ENCODE assay signal across 26 cellular contexts in genomic region chr15:31042731-31043130, GRCh38. TPM values are rescaled to one million over a fixed set of nuclear protein-coding genes. Genes with fewer than 3 reads are reported as not detected.
"Had no signal": no experiment of that assay in that cellular context is flagged by ENCODE, and none has a peak within 500 bp of the region (broad histone marks: within the 10 kb centered on the region; RNA-seq: fewer than 3 reads in every experiment).

No MANE protein-coding gene starts in this region.

- H3K9ac ChIP-seq: neural progenitor cell had no signal

- H3K27ac ChIP-seq: adrenal gland, esophagus muscularis mucosa, foreskin keratinocyte, left ventricle myocardium inferior, neural progenitor cell, upper lobe of right lung, VCaP had no signal

- H3K36me3 ChIP-seq: adrenal gland, esophagus muscularis mucosa, left ventricle myocardium inferior, neural progenitor cell, upper lobe of right lung had no signal

- H3K27me3 ChIP-seq: adrenal gland, foreskin keratinocyte, neural progenitor cell, upper lobe of right lung had no signal

- H2AFZ ChIP-seq: neural progenitor cell had no signal

- DNase-seq: activated CD4-positive, alpha-beta memory T cell treated with anti-CD3 and anti-CD28 coated beads, Interleukin-2, amount 10 ng/mL, durations not matched to agents 7 days and 5 days; activated CD4-positive, alpha-beta T cell treated with anti-CD3 and anti-CD28 coated beads, Interleukin-2, amount 10 ng/mL, durations not matched to agents 24 days and 14 days; activated effector memory CD4-positive, alpha-beta T cell treated with anti-CD3 and anti-CD28 coated beads, Interleukin-2, amount 50 U/mL, for 16 hours; activated T-cell treated with anti-CD3 and anti-CD28 coated beads, Interleukin-2, amount 50 U/mL, for 72 hours; adrenal gland; effector memory CD4-positive, alpha-beta T cell; foreskin keratinocyte; hippocampal formation; left ventricle myocardium inferior; naive thymus-derived CD8-positive, alpha-beta T cell; retina; stimulated activated CD4-positive, alpha-beta T cell treated with anti-CD3 and anti-CD28 coated beads, Interleukin-4, amount 100 ng/mL, for 4 hours; stimulated activated naive CD8-positive, alpha-beta T cell treated with anti-CD3 and anti-CD28 coated beads, Interleukin-15, Interleukin-2, amounts not matched to agents 100 U/mL and 50 U/mL, for 24 hours; upper lobe of right lung had no signal

- H3K9me3 ChIP-seq: adrenal gland, esophagus muscularis mucosa, upper lobe of right lung had no signal

- ATAC-seq: activated CD4-positive, CD25-positive, alpha-beta regulatory T cell treated with anti-CD3 and anti-CD28 coated beads, Interleukin-2, amount 50 U/mL, for 24 hours; activated naive CD4-positive, alpha-beta T cell treated with anti-CD3 and anti-CD28 coated beads, Interleukin-2, amount 50 U/mL, for 72 hours; activated T-cell treated with anti-CD3 and anti-CD28 coated beads, Interleukin-2, amount 50 U/mL, for 72 hours; foreskin keratinocyte; naive thymus-derived CD8-positive, alpha-beta T cell; stimulated activated naive CD8-positive, alpha-beta T cell treated with anti-CD3 and anti-CD28 coated beads, Interleukin-15, Interleukin-2, amounts not matched to agents 100 U/mL and 50 U/mL, for 24 hours; upper lobe of right lung had no signal

- H3K4me2 ChIP-seq: neural progenitor cell had no signal

- H3K4me1 ChIP-seq: adrenal gland, esophagus muscularis mucosa, foreskin keratinocyte, left ventricle myocardium inferior, neural progenitor cell, upper lobe of right lung had no signal

- H3K4me3 ChIP-seq: adrenal gland, esophagus muscularis mucosa, left ventricle myocardium inferior, neural progenitor cell, upper lobe of right lung had no signal

RNA-seq across cellular contexts. Expression of gene TRPM1, which starts 58.8 kb away (rescaled TPM):
- total RNA-seq: activated CD4-positive, alpha-beta memory T cell treated with anti-CD3 and anti-CD28 coated beads, Interleukin-2, amount 10 ng/mL, durations not matched to agents 7 days and 5 days; activated CD4-positive, alpha-beta T cell treated with anti-CD3 and anti-CD28 coated beads, Interleukin-2, amount 10 ng/mL, durations not matched to agents 24 days and 14 days; activated naive CD4-positive, alpha-beta T cell treated with anti-CD3 and anti-CD28 coated beads, Interleukin-2, amount 50 U/mL, for 72 hours; activated T-cell treated with anti-CD3 and anti-CD28 coated beads, Interleukin-2, amount 50 U/mL, for 72 hours; adrenal gland; astrocyte; esophagus muscularis mucosa; foreskin keratinocyte; glomerular endothelial cell; left ventricle myocardium inferior; mesothelial cell of epicardium; naive thymus-derived CD8-positive, alpha-beta T cell; osteocyte; progenitor cell of endocrine pancreas; subcutaneous adipose tissue; T-helper 2 cell treated with Interferon-gamma antibody and Interleukin-4, amounts not matched to agents 100 ng/mL and 5 ng/mL, for 36 hours; upper lobe of right lung had no signal
- polyA plus RNA-seq: naive thymus-derived CD8-positive, alpha-beta T cell had no signal
